Comparison of ENCODE assay signal across 1 cellular context in the genomic region with DNA sequence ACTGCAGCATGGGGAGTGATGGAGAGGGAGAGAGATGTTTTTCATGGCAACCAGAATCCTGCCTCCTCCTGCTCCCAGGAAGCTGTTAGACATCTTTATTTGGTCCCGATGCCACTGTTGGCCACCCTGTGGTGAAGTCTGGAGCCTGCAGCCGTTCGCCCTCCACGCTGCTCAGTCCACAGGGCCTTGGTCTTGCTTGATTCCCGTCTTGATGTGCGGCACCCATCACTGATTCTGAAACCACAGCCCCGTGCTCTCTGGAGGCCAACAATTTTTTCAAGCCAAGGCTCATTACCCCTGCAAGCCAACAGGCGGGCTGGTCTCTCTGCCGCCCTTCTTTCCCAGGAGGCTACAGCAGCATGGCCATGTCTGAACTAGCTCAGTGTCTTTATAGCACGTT.
TF ChIP-seq lines count a peak whose summit lies in the region.

No MANE protein-coding gene starts in this region.

TF ChIP-seq in GM12878, 131 proteins besides CTCF, POLR2A, EP300 and RAD21 (continued from another document):
- TF ChIP-seq, protein P1, sequence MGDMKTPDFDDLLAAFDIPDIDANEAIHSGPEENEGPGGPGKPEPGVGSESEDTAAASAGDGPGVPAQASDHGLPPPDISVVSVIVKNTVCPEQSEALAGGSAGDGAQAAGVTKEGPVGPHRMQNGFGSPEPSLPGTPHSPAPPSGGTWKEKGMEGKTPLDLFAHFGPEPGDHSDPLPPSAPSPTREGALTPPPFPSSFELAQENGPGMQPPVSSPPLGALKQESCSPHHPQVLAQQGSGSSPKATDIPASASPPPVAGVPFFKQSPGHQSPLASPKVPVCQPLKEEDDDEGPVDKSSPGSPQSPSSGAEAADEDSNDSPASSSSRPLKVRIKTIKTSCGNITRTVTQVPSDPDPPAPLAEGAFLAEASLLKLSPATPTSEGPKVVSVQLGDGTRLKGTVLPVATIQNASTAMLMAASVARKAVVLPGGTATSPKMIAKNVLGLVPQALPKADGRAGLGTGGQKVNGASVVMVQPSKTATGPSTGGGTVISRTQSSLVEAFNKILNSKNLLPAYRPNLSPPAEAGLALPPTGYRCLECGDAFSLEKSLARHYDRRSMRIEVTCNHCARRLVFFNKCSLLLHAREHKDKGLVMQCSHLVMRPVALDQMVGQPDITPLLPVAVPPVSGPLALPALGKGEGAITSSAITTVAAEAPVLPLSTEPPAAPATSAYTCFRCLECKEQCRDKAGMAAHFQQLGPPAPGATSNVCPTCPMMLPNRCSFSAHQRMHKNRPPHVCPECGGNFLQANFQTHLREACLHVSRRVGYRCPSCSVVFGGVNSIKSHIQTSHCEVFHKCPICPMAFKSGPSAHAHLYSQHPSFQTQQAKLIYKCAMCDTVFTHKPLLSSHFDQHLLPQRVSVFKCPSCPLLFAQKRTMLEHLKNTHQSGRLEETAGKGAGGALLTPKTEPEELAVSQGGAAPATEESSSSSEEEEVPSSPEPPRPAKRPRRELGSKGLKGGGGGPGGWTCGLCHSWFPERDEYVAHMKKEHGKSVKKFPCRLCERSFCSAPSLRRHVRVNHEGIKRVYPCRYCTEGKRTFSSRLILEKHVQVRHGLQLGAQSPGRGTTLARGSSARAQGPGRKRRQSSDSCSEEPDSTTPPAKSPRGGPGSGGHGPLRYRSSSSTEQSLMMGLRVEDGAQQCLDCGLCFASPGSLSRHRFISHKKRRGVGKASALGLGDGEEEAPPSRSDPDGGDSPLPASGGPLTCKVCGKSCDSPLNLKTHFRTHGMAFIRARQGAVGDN (IDR thresholded peaks at IDR 0.05), result peak; percentile 53; the same call in 1 of the 2 replicates
- TF ChIP-seq RUNX3 (IDR thresholded peaks at IDR 0.05; ENCODE audit: low read length) (0 out of 2 replicates have a peak, but pooled peaks have one; percentile 17), BHLHE40 (IDR thresholded peaks at IDR 0.05; ENCODE audit: borderline replicate concordance in 1 of 2, low read depth in 2 of 2, low read length in 1 of 2) (peak in 1 of 2 experiments; percentile 55; a peak in 1 of 4 replicates), SMC3 (IDR thresholded peaks at IDR 0.05; ENCODE audit: borderline replicate concordance, low read length) (peak; percentile 30; the same call in 1 of the 2 replicates)
